1 cellular context compared by ENCODE assay signal in the genomic region with DNA sequence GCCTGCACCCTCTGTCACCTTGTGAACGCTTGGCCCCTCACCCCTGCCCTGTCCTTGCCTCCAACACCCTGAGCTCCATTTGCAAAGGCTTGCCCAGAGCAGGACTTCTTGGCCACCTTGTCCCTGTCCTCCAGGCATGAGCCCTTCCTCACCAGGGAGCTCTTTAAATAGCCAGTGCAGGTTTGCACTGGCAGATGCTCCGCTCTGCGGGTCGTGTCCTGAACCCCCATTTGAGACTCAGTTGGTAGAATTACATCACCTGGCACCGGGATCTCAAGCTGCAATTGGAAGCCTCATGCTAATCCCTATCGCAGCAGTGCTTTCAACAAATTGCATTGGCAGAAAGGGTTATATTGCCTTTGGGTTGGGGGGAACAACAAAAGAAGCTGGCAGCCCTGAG.
TF ChIP-seq lines count a peak whose summit lies in the region.

No MANE protein-coding gene starts in this region.

TF ChIP-seq in HepG2, 621 proteins besides CTCF, POLR2A, EP300 and RAD21 (continued from another document):
- TF ChIP-seq, protein P1, sequence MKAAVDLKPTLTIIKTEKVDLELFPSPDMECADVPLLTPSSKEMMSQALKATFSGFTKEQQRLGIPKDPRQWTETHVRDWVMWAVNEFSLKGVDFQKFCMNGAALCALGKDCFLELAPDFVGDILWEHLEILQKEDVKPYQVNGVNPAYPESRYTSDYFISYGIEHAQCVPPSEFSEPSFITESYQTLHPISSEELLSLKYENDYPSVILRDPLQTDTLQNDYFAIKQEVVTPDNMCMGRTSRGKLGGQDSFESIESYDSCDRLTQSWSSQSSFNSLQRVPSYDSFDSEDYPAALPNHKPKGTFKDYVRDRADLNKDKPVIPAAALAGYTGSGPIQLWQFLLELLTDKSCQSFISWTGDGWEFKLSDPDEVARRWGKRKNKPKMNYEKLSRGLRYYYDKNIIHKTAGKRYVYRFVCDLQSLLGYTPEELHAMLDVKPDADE (CRISPR knock-in tag; IDR thresholded peaks at IDR 0.05) = no peak
- TF ChIP-seq, protein P2, sequence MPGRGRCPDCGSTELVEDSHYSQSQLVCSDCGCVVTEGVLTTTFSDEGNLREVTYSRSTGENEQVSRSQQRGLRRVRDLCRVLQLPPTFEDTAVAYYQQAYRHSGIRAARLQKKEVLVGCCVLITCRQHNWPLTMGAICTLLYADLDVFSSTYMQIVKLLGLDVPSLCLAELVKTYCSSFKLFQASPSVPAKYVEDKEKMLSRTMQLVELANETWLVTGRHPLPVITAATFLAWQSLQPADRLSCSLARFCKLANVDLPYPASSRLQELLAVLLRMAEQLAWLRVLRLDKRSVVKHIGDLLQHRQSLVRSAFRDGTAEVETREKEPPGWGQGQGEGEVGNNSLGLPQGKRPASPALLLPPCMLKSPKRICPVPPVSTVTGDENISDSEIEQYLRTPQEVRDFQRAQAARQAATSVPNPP (CRISPR knock-in tag; IDR thresholded peaks at IDR 0.05) = no peak
- TF ChIP-seq, protein P3, sequence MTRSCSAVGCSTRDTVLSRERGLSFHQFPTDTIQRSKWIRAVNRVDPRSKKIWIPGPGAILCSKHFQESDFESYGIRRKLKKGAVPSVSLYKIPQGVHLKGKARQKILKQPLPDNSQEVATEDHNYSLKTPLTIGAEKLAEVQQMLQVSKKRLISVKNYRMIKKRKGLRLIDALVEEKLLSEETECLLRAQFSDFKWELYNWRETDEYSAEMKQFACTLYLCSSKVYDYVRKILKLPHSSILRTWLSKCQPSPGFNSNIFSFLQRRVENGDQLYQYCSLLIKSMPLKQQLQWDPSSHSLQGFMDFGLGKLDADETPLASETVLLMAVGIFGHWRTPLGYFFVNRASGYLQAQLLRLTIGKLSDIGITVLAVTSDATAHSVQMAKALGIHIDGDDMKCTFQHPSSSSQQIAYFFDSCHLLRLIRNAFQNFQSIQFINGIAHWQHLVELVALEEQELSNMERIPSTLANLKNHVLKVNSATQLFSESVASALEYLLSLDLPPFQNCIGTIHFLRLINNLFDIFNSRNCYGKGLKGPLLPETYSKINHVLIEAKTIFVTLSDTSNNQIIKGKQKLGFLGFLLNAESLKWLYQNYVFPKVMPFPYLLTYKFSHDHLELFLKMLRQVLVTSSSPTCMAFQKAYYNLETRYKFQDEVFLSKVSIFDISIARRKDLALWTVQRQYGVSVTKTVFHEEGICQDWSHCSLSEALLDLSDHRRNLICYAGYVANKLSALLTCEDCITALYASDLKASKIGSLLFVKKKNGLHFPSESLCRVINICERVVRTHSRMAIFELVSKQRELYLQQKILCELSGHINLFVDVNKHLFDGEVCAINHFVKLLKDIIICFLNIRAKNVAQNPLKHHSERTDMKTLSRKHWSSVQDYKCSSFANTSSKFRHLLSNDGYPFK (CRISPR knock-in tag; IDR thresholded peaks at IDR 0.05; ENCODE audit: borderline replicate concordance) = no peak
- TF ChIP-seq ZNF615 (CRISPR knock-in tag; IDR thresholded peaks at IDR 0.05; ENCODE audit: borderline replicate concordance) = no peak
- TF ChIP-seq, protein P4, sequence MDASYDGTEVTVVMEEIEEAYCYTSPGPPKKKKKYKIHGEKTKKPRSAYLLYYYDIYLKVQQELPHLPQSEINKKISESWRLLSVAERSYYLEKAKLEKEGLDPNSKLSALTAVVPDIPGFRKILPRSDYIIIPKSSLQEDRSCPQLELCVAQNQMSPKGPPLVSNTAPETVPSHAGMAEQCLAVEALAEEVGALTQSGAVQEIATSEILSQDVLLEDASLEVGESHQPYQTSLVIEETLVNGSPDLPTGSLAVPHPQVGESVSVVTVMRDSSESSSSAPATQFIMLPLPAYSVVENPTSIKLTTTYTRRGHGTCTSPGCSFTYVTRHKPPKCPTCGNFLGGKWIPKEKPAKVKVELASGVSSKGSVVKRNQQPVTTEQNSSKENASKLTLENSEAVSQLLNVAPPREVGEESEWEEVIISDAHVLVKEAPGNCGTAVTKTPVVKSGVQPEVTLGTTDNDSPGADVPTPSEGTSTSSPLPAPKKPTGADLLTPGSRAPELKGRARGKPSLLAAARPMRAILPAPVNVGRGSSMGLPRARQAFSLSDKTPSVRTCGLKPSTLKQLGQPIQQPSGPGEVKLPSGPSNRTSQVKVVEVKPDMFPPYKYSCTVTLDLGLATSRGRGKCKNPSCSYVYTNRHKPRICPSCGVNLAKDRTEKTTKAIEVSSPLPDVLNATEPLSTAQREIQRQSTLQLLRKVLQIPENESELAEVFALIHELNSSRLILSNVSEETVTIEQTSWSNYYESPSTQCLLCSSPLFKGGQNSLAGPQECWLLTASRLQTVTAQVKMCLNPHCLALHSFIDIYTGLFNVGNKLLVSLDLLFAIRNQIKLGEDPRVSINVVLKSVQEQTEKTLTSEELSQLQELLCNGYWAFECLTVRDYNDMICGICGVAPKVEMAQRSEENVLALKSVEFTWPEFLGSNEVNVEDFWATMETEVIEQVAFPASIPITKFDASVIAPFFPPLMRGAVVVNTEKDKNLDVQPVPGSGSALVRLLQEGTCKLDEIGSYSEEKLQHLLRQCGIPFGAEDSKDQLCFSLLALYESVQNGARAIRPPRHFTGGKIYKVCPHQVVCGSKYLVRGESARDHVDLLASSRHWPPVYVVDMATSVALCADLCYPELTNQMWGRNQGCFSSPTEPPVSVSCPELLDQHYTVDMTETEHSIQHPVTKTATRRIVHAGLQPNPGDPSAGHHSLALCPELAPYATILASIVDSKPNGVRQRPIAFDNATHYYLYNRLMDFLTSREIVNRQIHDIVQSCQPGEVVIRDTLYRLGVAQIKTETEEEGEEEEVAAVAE (CRISPR knock-in tag; IDR thresholded peaks at IDR 0.05; ENCODE audit: borderline replicate concordance) = no peak
- no peak for TF ChIP-seq SP1 (IDR thresholded peaks at IDR 0.05)
- TF ChIP-seq SP1 (CRISPR knock-in tag; IDR thresholded peaks at IDR 0.05) = no peak
- no peak for TF ChIP-seq DMAP1 (CRISPR knock-in tag; IDR thresholded peaks at IDR 0.05)
- no peak for TF ChIP-seq ZNF605 (CRISPR knock-in tag; IDR thresholded peaks at IDR 0.05)
- TF ChIP-seq TEAD3 (CRISPR knock-in tag; optimal IDR thresholded peaks at IDR 0.05; ENCODE audit: borderline replicate concordance) = no peak
- no peak for TF ChIP-seq ZFP36L1 (CRISPR knock-in tag; IDR thresholded peaks at IDR 0.05)
